Comparison of ENCODE assay signal across 8 cellular contexts in the genomic region with DNA sequence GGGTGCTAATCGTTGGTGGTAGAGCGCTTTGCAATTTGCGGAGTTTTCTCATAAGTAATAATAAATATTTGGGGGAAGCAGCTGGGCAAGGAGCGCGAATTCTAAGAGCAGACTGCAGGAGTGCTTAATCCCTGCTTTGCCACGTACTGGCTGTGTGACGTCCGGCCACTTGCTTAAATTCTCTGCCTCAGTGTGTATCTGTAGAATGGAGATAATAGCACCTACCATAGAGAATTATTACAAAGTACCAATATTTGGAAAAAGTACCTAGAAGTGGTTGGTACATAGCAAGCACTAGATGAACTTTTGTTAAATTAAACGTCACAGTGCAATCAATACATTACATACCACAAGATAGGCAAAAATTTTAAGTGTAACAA. TPM values are rescaled to one million over a fixed set of nuclear protein-coding genes. Genes with fewer than 3 reads are reported as not detected.
A peak's percentile ranks its signal among the peaks of the same experiment; 100 is the strongest.
DNase-seq lines count a peak whose midpoint lies in the region; ATAC-seq and TF ChIP-seq lines count a peak whose summit lies in the region.

No MANE protein-coding gene starts in this region.

- H3K18ac ChIP-seq in mesendoderm (ENCODE audit: low read length): no peak overlapping the region

- H2BK15ac ChIP-seq in mesendoderm (replicated peaks; ENCODE audit: low read depth): no peak overlapping the region

- H3K27ac ChIP-seq in mesendoderm (ENCODE audit: low read depth, low read length): no peak overlapping the region

- no peak overlapping the region for H2BK120ac ChIP-seq in mesendoderm (ENCODE audit: low read depth, low read length)

- peaks cover 5% of the 10 kb centered on the region for H3K4me1 ChIP-seq in mesendoderm (ENCODE audit: control insufficient read depth, low read depth, low read length)

- H4K5ac ChIP-seq in mesendoderm (ENCODE audit: low read length): no peak overlapping the region

- peak overlapping the region; percentile 48 for H3K4ac ChIP-seq in mesendoderm (ENCODE audit: low read depth, low read length)

- H3K56ac ChIP-seq in mesendoderm (ENCODE audit: low read length): peak overlapping the region; percentile 86

- H3K23ac ChIP-seq in mesendoderm (ENCODE audit: low read length): no peak overlapping the region

- no CpG with 5 or more reads among the region's 9 CpGs for WGBS in mesendoderm (ENCODE audit: extremely low coverage, insufficient coverage, low lambda C conversion rate)

- H3K79me2 ChIP-seq in mesendoderm (ENCODE audit: control insufficient read depth, insufficient read depth, low read length): peaks cover 38% of the 10 kb centered on the region

- H3K9ac ChIP-seq in mesendoderm (ENCODE audit: low read length): peak overlapping the region; percentile 80

- no peaks in the 10 kb centered on the region for H3K27me3 ChIP-seq in mesendoderm (ENCODE audit: insufficient read depth, low read length, poor library complexity)

- peak overlapping the region; percentile 64 for H3K4me2 ChIP-seq in mesendoderm (ENCODE audit: low read length)

- no peak overlapping the region for H2AK5ac ChIP-seq in mesendoderm (ENCODE audit: low read length)

- H4K8ac ChIP-seq in mesendoderm (ENCODE audit: low read depth, low read length): no peak overlapping the region

- DNase-seq in Jurkat, Clone E6-1 (ENCODE audit: low read depth, low spot score): no peak
- DNase-seq in choroid plexus epithelial cell (ENCODE audit: low read depth) (peak; percentile 63), mesendoderm (no peak), LoVo (ENCODE audit: low spot score) (no peak), germinal center (ENCODE audit: low spot score) (no peak), NOMO-1 (lab: John Stamatoyannopoulos, UW; ENCODE audit: unreplicated experiment in 2 of 2) (no peak)

- peak; percentile 39 for ATAC-seq in GM21723 (IDR thresholded peaks at IDR 0.05; ENCODE audit: unreplicated experiment)

- no peaks in the 10 kb centered on the region for H3K36me3 ChIP-seq in mesendoderm (ENCODE audit: control insufficient read depth, insufficient read depth, low read length)

- no peak for TF ChIP-seq CTCF in GM12875 (IDR thresholded peaks at IDR 0.05; ENCODE audit: borderline replicate concordance, insufficient read depth, low read depth, low read length)
- no peak for TF ChIP-seq CTCF in choroid plexus epithelial cell (conservative IDR thresholded peaks at IDR 0.05; ENCODE audit: low read depth, low read length)

- peak overlapping the region; percentile 44 for H3K4me3 ChIP-seq in GM12875 (ENCODE audit: low read depth, low read length)
- H3K4me3 ChIP-seq in Jurkat, Clone E6-1 (ENCODE audit: low read length): peak overlapping the region; percentile 81
- peak overlapping the region; percentile 95 for H3K4me3 ChIP-seq in choroid plexus epithelial cell (ENCODE audit: low read depth, low read length)
- peak overlapping the region; percentile 84 for H3K4me3 ChIP-seq in mesendoderm (ENCODE audit: low read length)

- peaks cover 13% of the 10 kb centered on the region for H3K79me1 ChIP-seq in mesendoderm (ENCODE audit: low read length)

- no peak overlapping the region for H2BK5ac ChIP-seq in mesendoderm (ENCODE audit: low read length)

RNA-seq across cellular contexts. Expression of a gene that starts 0.6 kb away (rescaled TPM):
- polyA plus RNA-seq in Jurkat, Clone E6-1 (2012; ENCODE audit: insufficient read depth, insufficient read length): 14.9 TPM
- 41.5 TPM for polyA plus RNA-seq in mesendoderm (2013, experiment 1 of 2)
- 41.6 TPM for polyA plus RNA-seq in mesendoderm (2013, experiment 2 of 2)

RNA-seq across cellular contexts. Expression of a gene that starts 24.2 kb away (rescaled TPM):
- polyA plus RNA-seq in Jurkat, Clone E6-1 (2012; ENCODE audit: insufficient read depth, insufficient read length): not detected
- 0.04 TPM for polyA plus RNA-seq in mesendoderm (2013, experiment 1 of 2)
- polyA plus RNA-seq in mesendoderm (2013, experiment 2 of 2): 0.22 TPM

Comparison
In these comparisons a context has a peak if more than half of its experiments do, and no peak if none do; other contexts are left out.
1. H3K4me3 ChIP-seq: peak in every context shown above with its lines; median percentile 95 in choroid plexus epithelial cell; 84 in mesendoderm; 81 in Jurkat, Clone E6-1; 44 in GM12875.